ENCODE assay signal across 8 cellular contexts in genomic region chr2:26503238-26503880, GRCh38. TPM values are rescaled to one million over a fixed set of nuclear protein-coding genes. Genes with fewer than 3 reads are reported as not detected.
DNase-seq lines count a peak whose midpoint lies in the region; ATAC-seq and TF ChIP-seq lines count a peak whose summit lies in the region.

No MANE protein-coding gene starts in this region.

- intact Hi-C loops in naive thymus-derived CD4-positive, alpha-beta T cell (cut with micrococcal nuclease): loop anchor here (1.0 kb wide), 2 partner anchors 74 to 242 kb away; no protein-coding TSS in a partner anchor

- POLR2A ChIA-PET in naive thymus-derived CD4-positive, alpha-beta T cell (lab: Charles Lee): no interaction called here

- peak overlapping the region; percentile 73 for H3K4me3 Mint-ChIP-seq in activated T-cell treated with anti-CD3 and anti-CD28 coated beads, Interleukin-2, amount 50 U/mL, for 4 hours
- peak overlapping the region; percentile 63 to 85 (median 78) for H3K4me3 Mint-ChIP-seq in naive thymus-derived CD4-positive, alpha-beta T cell
- peak overlapping the region; percentile 71 for H3K4me3 Mint-ChIP-seq in stimulated activated effector memory CD8-positive, alpha-beta T cell treated with anti-CD3 and anti-CD28 coated beads, Interleukin-12 subunit alpha, Interleukin-12 subunit beta, amount 100 ng/mL, for 72 hours

- H3K9ac ChIP-seq in HUES64 (ENCODE audit: low read depth, low read length): peak overlapping the region; percentile 49; the same call in 1 of the 2 replicates

- no peaks in the 10 kb centered on the region for H3K9me3 Mint-ChIP-seq in activated T-cell treated with anti-CD3 and anti-CD28 coated beads, Interleukin-2, amount 50 U/mL, for 4 hours
- H3K9me3 Mint-ChIP-seq in naive thymus-derived CD4-positive, alpha-beta T cell: no peaks in the 10 kb centered on the region
- no peaks in the 10 kb centered on the region for H3K9me3 Mint-ChIP-seq in stimulated activated effector memory CD8-positive, alpha-beta T cell treated with anti-CD3 and anti-CD28 coated beads, Interleukin-12 subunit alpha, Interleukin-12 subunit beta, amount 100 ng/mL, for 72 hours

- no peak overlapping the region for H3K27ac ChIP-seq in HUES64 (ENCODE audit: low read depth, low read length)
- H3K27ac ChIP-seq in naive thymus-derived CD4-positive, alpha-beta T cell (ENCODE audit: low read depth, low read length): no peak overlapping the region

- H3K9me3 ChIP-seq in HUES64 (ENCODE audit: insufficient read depth, low read depth, low read length): no peaks in the 10 kb centered on the region
- H3K9me3 ChIP-seq in naive thymus-derived CD4-positive, alpha-beta T cell (ENCODE audit: control insufficient read depth in 2 of 3, low read length in 3 of 3): no peaks in the 10 kb centered on the region

- WGBS in HUES64: 14% methylated on average over 40 of the region's 40 CpGs

- DNase-seq in OCI-M1 (lab: John Stamatoyannopoulos, UW) (peak; percentile 94), fibroblast of peridontal ligament (ENCODE audit: extremely low read depth) (peak; percentile 3)
- peak; percentile 76 for DNase-seq in activated T-cell treated with anti-CD3 and anti-CD28 coated beads, Interleukin-2, amount 50 U/mL, for 4 hours
- DNase-seq in naive thymus-derived CD4-positive, alpha-beta T cell: peak; percentile 47 to 90 (median 74)
- peak; percentile 79 to 90 for DNase-seq in stimulated activated effector memory CD8-positive, alpha-beta T cell treated with anti-CD3 and anti-CD28 coated beads, Interleukin-12 subunit alpha, Interleukin-12 subunit beta, amount 100 ng/mL, for 72 hours (ENCODE audit: low spot score in 2 of 2)

- H3K4me1 ChIP-seq in HUES64 (ENCODE audit: insufficient read depth, low read length): no peaks in the 10 kb centered on the region
- peaks cover 0 to 6% of the 10 kb centered on the region in 2 donors for H3K4me1 ChIP-seq in naive thymus-derived CD4-positive, alpha-beta T cell (ENCODE audit: control insufficient read depth in 2 of 2, insufficient read depth in 2 of 2, low read length in 2 of 2)

- TF ChIP-seq CTCF in GM12875 (IDR thresholded peaks at IDR 0.05; ENCODE audit: borderline replicate concordance, insufficient read depth, low read depth, low read length): peak; percentile 95

- ATAC-seq in activated T-cell treated with anti-CD3 and anti-CD28 coated beads, Interleukin-2, amount 50 U/mL, for 4 hours: peak; percentile 99
- peak; percentile 99 for ATAC-seq in naive thymus-derived CD4-positive, alpha-beta T cell
- peak; percentile 97 for ATAC-seq in stimulated activated effector memory CD8-positive, alpha-beta T cell treated with anti-CD3 and anti-CD28 coated beads, Interleukin-12 subunit alpha, Interleukin-12 subunit beta, amount 100 ng/mL, for 72 hours
- no peak for ATAC-seq in GM21526 (IDR thresholded peaks at IDR 0.05; ENCODE audit: low FRiP score, unreplicated experiment)

- peaks cover 3% of the 10 kb centered on the region for H3K4me1 Mint-ChIP-seq in activated T-cell treated with anti-CD3 and anti-CD28 coated beads, Interleukin-2, amount 50 U/mL, for 4 hours (ENCODE audit: low read depth)
- H3K4me1 Mint-ChIP-seq in naive thymus-derived CD4-positive, alpha-beta T cell: peaks cover 1 to 9% (median 7%) of the 10 kb centered on the region in 7 donors
- peaks cover 10% of the 10 kb centered on the region for H3K4me1 Mint-ChIP-seq in stimulated activated effector memory CD8-positive, alpha-beta T cell treated with anti-CD3 and anti-CD28 coated beads, Interleukin-12 subunit alpha, Interleukin-12 subunit beta, amount 100 ng/mL, for 72 hours

- H3K27me3 ChIP-seq in HUES64 (ENCODE audit: insufficient read depth, low read length): peaks cover 12% of the 10 kb centered on the region
- no peaks in the 10 kb centered on the region for H3K27me3 ChIP-seq in naive thymus-derived CD4-positive, alpha-beta T cell (ENCODE audit: control insufficient read depth in 2 of 2, insufficient read depth in 2 of 2, low read length in 2 of 2)

- H3K36me3 ChIP-seq in HUES64 (ENCODE audit: insufficient read depth, low read length): no peaks in the 10 kb centered on the region
- H3K36me3 ChIP-seq in naive thymus-derived CD4-positive, alpha-beta T cell (ENCODE audit: control insufficient read depth in 2 of 3, insufficient read depth in 3 of 3, low read length in 3 of 3): no peaks in the 10 kb centered on the region

- H3K27ac Mint-ChIP-seq in naive thymus-derived CD4-positive, alpha-beta T cell: peak overlapping the region in 4 of 9 donors; percentile 18 to 70 (median 25)
- H3K27ac Mint-ChIP-seq in stimulated activated effector memory CD8-positive, alpha-beta T cell treated with anti-CD3 and anti-CD28 coated beads, Interleukin-12 subunit alpha, Interleukin-12 subunit beta, amount 100 ng/mL, for 72 hours: peak overlapping the region; percentile 81

- H3K4me3 ChIP-seq in GM12875 (ENCODE audit: low read depth, low read length) (peak overlapping the region; percentile 26), HUES64 (ENCODE audit: low read length) (peak overlapping the region; percentile 58)
- peak overlapping the region; percentile 70 for H3K4me3 ChIP-seq in naive thymus-derived CD4-positive, alpha-beta T cell (ENCODE audit: low read length)

- H3K27me3 Mint-ChIP-seq in activated T-cell treated with anti-CD3 and anti-CD28 coated beads, Interleukin-2, amount 50 U/mL, for 4 hours (ENCODE audit: low read depth): peaks cover 5% of the 10 kb centered on the region
- peaks cover 0 to 5% (median 0%) of the 10 kb centered on the region in 5 donors for H3K27me3 Mint-ChIP-seq in naive thymus-derived CD4-positive, alpha-beta T cell

- no peaks in the 10 kb centered on the region for H3K36me3 Mint-ChIP-seq in activated T-cell treated with anti-CD3 and anti-CD28 coated beads, Interleukin-2, amount 50 U/mL, for 4 hours (ENCODE audit: insufficient read depth)
- H3K36me3 Mint-ChIP-seq in naive thymus-derived CD4-positive, alpha-beta T cell: no peaks in the 10 kb centered on the region
- H3K36me3 Mint-ChIP-seq in stimulated activated effector memory CD8-positive, alpha-beta T cell treated with anti-CD3 and anti-CD28 coated beads, Interleukin-12 subunit alpha, Interleukin-12 subunit beta, amount 100 ng/mL, for 72 hours: no peaks in the 10 kb centered on the region

- CTCF ChIA-PET in naive thymus-derived CD4-positive, alpha-beta T cell (lab: Charles Lee): interaction anchor here (0.6 to 1.9 kb wide), 6 partner anchors 12 to 78 kb away, joined by 3 to 11 read pairs (median 4); no protein-coding TSS in a partner anchor

RNA-seq across cellular contexts. Expression of gene OTOF, which starts 25.4 kb away (rescaled TPM):
- 0.65 TPM for polyA plus RNA-seq in HUES64 (2013, experiment 1 of 2)
- 0.51 TPM for polyA plus RNA-seq in HUES64 (2013, experiment 2 of 2)
- total RNA-seq in activated T-cell treated with anti-CD3 and anti-CD28 coated beads, Interleukin-2, amount 50 U/mL, for 4 hours: under 1 TPM; 0.10 to 0.60 (median 0.18) TPM
- total RNA-seq in naive thymus-derived CD4-positive, alpha-beta T cell: 10 to 100 TPM in 1 of 5 experiments, under 1 TPM in 3, not detected in 1; 0.16 to 14.8 (median 0.71) TPM
- under 1 TPM in 1 of 2 donors, not detected in 1; 0.22 TPM for polyA plus RNA-seq in naive thymus-derived CD4-positive, alpha-beta T cell

Comparison
In these comparisons a context has a peak if more than half of its experiments do, and no peak if none do; other contexts are left out.
1. DNase-seq: peak in every context shown above with its lines; median percentile 94 in OCI-M1; 84 in stimulated activated effector memory CD8-positive, alpha-beta T cell treated with anti-CD3 and anti-CD28 coated beads, Interleukin-12 subunit alpha, Interleukin-12 subunit beta, amount 100 ng/mL, for 72 hours; 76 in activated T-cell treated with anti-CD3 and anti-CD28 coated beads, Interleukin-2, amount 50 U/mL, for 4 hours; 74 in naive thymus-derived CD4-positive, alpha-beta T cell; 3 in fibroblast of peridontal ligament.